ENCODE assay signal across 28 cellular contexts in genomic region chr14:61372379-61372778, GRCh38. TPM values are rescaled to one million over a fixed set of nuclear protein-coding genes. Genes with fewer than 3 reads are reported as not detected.
DNase-seq lines count a peak whose midpoint lies in the region; ATAC-seq and TF ChIP-seq lines count a peak whose summit lies in the region.
"Had no signal": no experiment of that assay in that cellular context is flagged by ENCODE, and none has a peak within 500 bp of the region (broad histone marks: within the 10 kb centered on the region; RNA-seq: fewer than 3 reads in every experiment).

No MANE protein-coding gene starts in this region.

- peak overlapping the region; percentile 13 for H3K4me3 Mint-ChIP-seq in activated CD4-positive, alpha-beta T cell treated with anti-CD3 and anti-CD28 coated beads for 36 hours
- H3K4me3 Mint-ChIP-seq in CD4-positive, CD25-positive, alpha-beta regulatory T cell: peak overlapping the region in 3 of 4 donors; percentile 22 to 73 (median 62)
- peak overlapping the region; percentile 5 for H3K4me3 Mint-ChIP-seq in activated CD8-positive, alpha-beta T cell treated with anti-CD3 and anti-CD28 coated beads for 36 hours
- H3K4me3 Mint-ChIP-seq in effector memory CD8-positive, alpha-beta T cell: peak overlapping the region; percentile 1 to 59
- H3K4me3 Mint-ChIP-seq: neural crest cell; stimulated activated naive B cell treated with anti-CD40 and anti-IgM and Interleukin-4, amounts not matched to agents 10 μg/mL and 1 μg/mL and 100 μg/mL, for 72 hours had no signal

- H3K4me1 ChIP-seq in CD4-positive, CD25-positive, alpha-beta regulatory T cell (ENCODE audit: control insufficient read depth, insufficient read depth, low read length, poor library complexity, severe bottlenecking): peaks cover 65% of the 10 kb centered on the region
- H3K4me1 ChIP-seq: Peyer's patch had no signal

- H3K4me1 Mint-ChIP-seq in activated CD4-positive, alpha-beta T cell treated with anti-CD3 and anti-CD28 coated beads for 36 hours: peaks cover 45% of the 10 kb centered on the region
- peaks cover 45 to 69% (median 54%) of the 10 kb centered on the region in 4 donors for H3K4me1 Mint-ChIP-seq in CD4-positive, CD25-positive, alpha-beta regulatory T cell
- peaks cover 66% of the 10 kb centered on the region for H3K4me1 Mint-ChIP-seq in activated CD8-positive, alpha-beta T cell treated with anti-CD3 and anti-CD28 coated beads for 36 hours (ENCODE audit: low read depth)
- peaks cover 62 to 79% of the 10 kb centered on the region in 2 donors for H3K4me1 Mint-ChIP-seq in effector memory CD8-positive, alpha-beta T cell (ENCODE audit: low read depth in 2 of 2)
- H3K4me1 Mint-ChIP-seq: neural crest cell; stimulated activated naive B cell treated with anti-CD40 and anti-IgM and Interleukin-4, amounts not matched to agents 10 μg/mL and 1 μg/mL and 100 μg/mL, for 72 hours had no signal

- H3K27ac Mint-ChIP-seq in activated CD4-positive, alpha-beta T cell treated with anti-CD3 and anti-CD28 coated beads for 36 hours: peak overlapping the region; percentile 77
- peak overlapping the region; percentile 66 to 72 (median 66) for H3K27ac Mint-ChIP-seq in CD4-positive, CD25-positive, alpha-beta regulatory T cell
- peak overlapping the region; percentile 93 for H3K27ac Mint-ChIP-seq in activated CD8-positive, alpha-beta T cell treated with anti-CD3 and anti-CD28 coated beads for 36 hours
- H3K27ac Mint-ChIP-seq in effector memory CD8-positive, alpha-beta T cell: peak overlapping the region in 1 of 2 donors; percentile 20
- H3K27ac Mint-ChIP-seq: stimulated activated naive B cell treated with anti-CD40 and anti-IgM and Interleukin-4, amounts not matched to agents 10 μg/mL and 1 μg/mL and 100 μg/mL, for 72 hours had no signal

- peak; percentile 78 for ATAC-seq in activated CD4-positive, alpha-beta T cell treated with anti-CD3 and anti-CD28 coated beads for 36 hours
- no peak for ATAC-seq in CD4-positive, CD25-positive, alpha-beta regulatory T cell (ENCODE audit: low read depth in 2 of 2)
- peak; percentile 50 for ATAC-seq in activated CD8-positive, alpha-beta T cell treated with anti-CD3 and anti-CD28 coated beads for 36 hours
- ATAC-seq in effector memory CD8-positive, alpha-beta T cell (replicated peaks): no peak
- no peak for ATAC-seq in HG03378 (IDR thresholded peaks at IDR 0.05; ENCODE audit: unreplicated experiment)
- ATAC-seq in SK-N-SH treated with all-trans-retinoic acid at 6 μM for 48 hours: no peak
- ATAC-seq: HCT116; left colon; pancreas; stimulated activated naive B cell treated with anti-CD40 and anti-IgM and Interleukin-4, amounts not matched to agents 10 μg/mL and 1 μg/mL and 100 μg/mL, for 72 hours had no signal

- peaks cover 18 to 24% of the 10 kb centered on the region in 2 experiments for H3K9me3 ChIP-seq in CD4-positive, CD25-positive, alpha-beta regulatory T cell (ENCODE audit: control insufficient read depth in 2 of 2, low read length in 2 of 2)
- H3K9me3 ChIP-seq: pancreas had no signal

- DNase-seq in activated CD4-positive, alpha-beta T cell treated with anti-CD3 and anti-CD28 coated beads for 36 hours: no peak
- no peak for DNase-seq in activated CD4-positive, alpha-beta T cell treated with anti-CD3 and anti-CD28 coated beads, Interleukin-2, amount 50 U/mL, for 1 hour
- DNase-seq in CD4-positive, CD25-positive, alpha-beta regulatory T cell: no peak
- DNase-seq in activated CD8-positive, alpha-beta T cell treated with anti-CD3 and anti-CD28 coated beads for 36 hours: no peak
- no peak for DNase-seq in effector memory CD8-positive, alpha-beta T cell
- DNase-seq in cardiac septum (ENCODE audit: low spot score): no peak
- DNase-seq: activated naive CD4-positive, alpha-beta T cell; DND-41; effector memory CD4-positive, alpha-beta T cell; erythroblast; GF-D8; hypothalamus; left colon; NCI-H146; NCI-H446 treated with DMSO at 0.1 percent for 48 hours; NCI-H774; pancreas; Peyer's patch; retina; SHP77; stimulated activated naive B cell treated with anti-CD40 and anti-IgM and Interleukin-4, amounts not matched to agents 10 μg/mL and 1 μg/mL and 100 μg/mL, for 72 hours had no signal

- peaks cover 31% of the 10 kb centered on the region for H3K9me3 Mint-ChIP-seq in activated CD4-positive, alpha-beta T cell treated with anti-CD3 and anti-CD28 coated beads for 36 hours (ENCODE audit: low read depth)
- peaks cover 0 to 44% (median 8%) of the 10 kb centered on the region in 7 donors for H3K9me3 Mint-ChIP-seq in CD4-positive, CD25-positive, alpha-beta regulatory T cell
- H3K9me3 Mint-ChIP-seq in activated CD8-positive, alpha-beta T cell treated with anti-CD3 and anti-CD28 coated beads for 36 hours: peaks cover 36% of the 10 kb centered on the region
- peaks cover 6 to 9% of the 10 kb centered on the region in 2 donors for H3K9me3 Mint-ChIP-seq in effector memory CD8-positive, alpha-beta T cell

- intact Hi-C loops in activated CD4-positive, alpha-beta T cell treated with anti-CD3 and anti-CD28 coated beads for 36 hours (cut with DNase I, micrococcal nuclease): no loop called here
- intact Hi-C loops in activated CD8-positive, alpha-beta T cell treated with anti-CD3 and anti-CD28 coated beads for 36 hours (cut with micrococcal nuclease): no loop called here
- intact Hi-C loops in cardiac septum (cut with DNase I): no loop called here

- H3K36me3 Mint-ChIP-seq in activated CD4-positive, alpha-beta T cell treated with anti-CD3 and anti-CD28 coated beads for 36 hours (ENCODE audit: low read depth): peaks cover 61% of the 10 kb centered on the region
- H3K36me3 Mint-ChIP-seq in CD4-positive, CD25-positive, alpha-beta regulatory T cell: peaks cover 49% of the 10 kb centered on the region
- peaks cover 81% of the 10 kb centered on the region for H3K36me3 Mint-ChIP-seq in activated CD8-positive, alpha-beta T cell treated with anti-CD3 and anti-CD28 coated beads for 36 hours (ENCODE audit: low read depth)
- H3K36me3 Mint-ChIP-seq in effector memory CD8-positive, alpha-beta T cell (ENCODE audit: insufficient read depth): peaks cover 50% of the 10 kb centered on the region

- peaks cover 36% of the 10 kb centered on the region for H3K36me3 ChIP-seq in CD4-positive, CD25-positive, alpha-beta regulatory T cell (ENCODE audit: control insufficient read depth, insufficient read depth, low read length)
- H3K36me3 ChIP-seq: cardiac muscle cell, pancreas, Peyer's patch had no signal

- POLR2A ChIA-PET in activated CD4-positive, alpha-beta T cell treated with anti-CD3 and anti-CD28 coated beads for 36 hours (lab: Charles Lee): no interaction called here
- POLR2A ChIA-PET in activated CD8-positive, alpha-beta T cell treated with anti-CD3 and anti-CD28 coated beads for 36 hours (lab: Charles Lee): interaction anchor here (0.7 to 1.8 kb wide), 4 partner anchors 8 to 28 kb away, joined by 3 to 10 read pairs (median 4); no protein-coding TSS in a partner anchor

- H3K27me3 Mint-ChIP-seq in activated CD4-positive, alpha-beta T cell treated with anti-CD3 and anti-CD28 coated beads for 36 hours: no peaks in the 10 kb centered on the region
- no peaks in the 10 kb centered on the region for H3K27me3 Mint-ChIP-seq in CD4-positive, CD25-positive, alpha-beta regulatory T cell
- H3K27me3 Mint-ChIP-seq in activated CD8-positive, alpha-beta T cell treated with anti-CD3 and anti-CD28 coated beads for 36 hours: no peaks in the 10 kb centered on the region
- H3K27me3 Mint-ChIP-seq in effector memory CD8-positive, alpha-beta T cell: no peaks in the 10 kb centered on the region

- CTCF ChIA-PET in activated CD4-positive, alpha-beta T cell treated with anti-CD3 and anti-CD28 coated beads for 36 hours (lab: Charles Lee): interaction anchor here (1.1 kb wide), 1 partner anchor 27 kb away, joined by 3 read pairs; no protein-coding TSS in a partner anchor
- CTCF ChIA-PET in activated CD8-positive, alpha-beta T cell treated with anti-CD3 and anti-CD28 coated beads for 36 hours (lab: Charles Lee): no interaction called here

- H3K27me3 ChIP-seq in CD4-positive, CD25-positive, alpha-beta regulatory T cell (ENCODE audit: control insufficient read depth, insufficient read depth, low read length): no peaks in the 10 kb centered on the region
- H3K27me3 ChIP-seq: cardiac muscle cell, pancreas, Peyer's patch had no signal

- no peak overlapping the region for H3K27ac ChIP-seq in CD4-positive, CD25-positive, alpha-beta regulatory T cell (ENCODE audit: insufficient read depth, low read length, poor library complexity, severe bottlenecking)
- H3K27ac ChIP-seq: C4-2B, cardiac muscle cell, coronary artery, pancreas, Peyer's patch had no signal

- H3K4me3 ChIP-seq in CD4-positive, CD25-positive, alpha-beta regulatory T cell (ENCODE audit: low read depth, low read length): peak overlapping the region; percentile 45
- H3K4me3 ChIP-seq: cardiac muscle cell, coronary artery, pancreas, Peyer's patch had no signal

- TF ChIP-seq CTCF in activated CD8-positive, alpha-beta T cell treated with anti-CD3 and anti-CD28 coated beads for 36 hours (IDR thresholded peaks at IDR 0.05): no peak

TF ChIP-seq in SK-N-SH treated with all-trans-retinoic acid at 6 μM for 48 hours, 23 proteins besides CTCF, POLR2A, EP300 and RAD21:
- TF ChIP-seq GLIS3 (CRISPR knock-in tag; IDR thresholded peaks at IDR 0.05): no peak
- TF ChIP-seq ZC3H10 (CRISPR knock-in tag; IDR thresholded peaks at IDR 0.05): no peak
- no peak for TF ChIP-seq ZNF565 (CRISPR knock-in tag; conservative IDR thresholded peaks at IDR 0.05; ENCODE audit: low read depth)
- TF ChIP-seq ISL1 (CRISPR knock-in tag; IDR thresholded peaks at IDR 0.05): no peak
TF ChIP-seq in SK-N-SH treated with all-trans-retinoic acid at 6 μM for 48 hours: peak in this region for 0.

RNA-seq across cellular contexts. Expression of gene PRKCH, which starts 51.0 kb away (rescaled TPM):
- total RNA-seq in activated CD4-positive, alpha-beta T cell treated with anti-CD3 and anti-CD28 coated beads for 36 hours: 100 to 1,000 TPM; 109 to 145 TPM
- 457 TPM for total RNA-seq in CD4-positive, CD25-positive, alpha-beta regulatory T cell
- polyA plus RNA-seq in CD4-positive, CD25-positive, alpha-beta regulatory T cell: 100 to 1,000 TPM; 194 to 221 (median 199) TPM
- total RNA-seq in activated CD8-positive, alpha-beta T cell treated with anti-CD3 and anti-CD28 coated beads for 36 hours: 100 to 1,000 TPM; 193 to 194 TPM
- 17.0 TPM for total RNA-seq in cardiac septum

Comparison
In these comparisons a context has a peak if more than half of its experiments do, and no peak if none do; other contexts are left out.
1. ATAC-seq: peak in activated CD4-positive, alpha-beta T cell treated with anti-CD3 and anti-CD28 coated beads for 36 hours (single experiment) and activated CD8-positive, alpha-beta T cell treated with anti-CD3 and anti-CD28 coated beads for 36 hours (single experiment); none in CD4-positive, CD25-positive, alpha-beta regulatory T cell (0 of 2), effector memory CD8-positive, alpha-beta T cell (single experiment), HG03378 (single experiment) and SK-N-SH treated with all-trans-retinoic acid at 6 μM for 48 hours (single experiment).
2. H3K4me3 Mint-ChIP-seq: peak in every context shown above with its lines; median percentile 62 in CD4-positive, CD25-positive, alpha-beta regulatory T cell; 30 in effector memory CD8-positive, alpha-beta T cell; 13 in activated CD4-positive, alpha-beta T cell treated with anti-CD3 and anti-CD28 coated beads for 36 hours; 5 in activated CD8-positive, alpha-beta T cell treated with anti-CD3 and anti-CD28 coated beads for 36 hours.